ENCODE assay signal across 17 cellular contexts in the genomic region with DNA sequence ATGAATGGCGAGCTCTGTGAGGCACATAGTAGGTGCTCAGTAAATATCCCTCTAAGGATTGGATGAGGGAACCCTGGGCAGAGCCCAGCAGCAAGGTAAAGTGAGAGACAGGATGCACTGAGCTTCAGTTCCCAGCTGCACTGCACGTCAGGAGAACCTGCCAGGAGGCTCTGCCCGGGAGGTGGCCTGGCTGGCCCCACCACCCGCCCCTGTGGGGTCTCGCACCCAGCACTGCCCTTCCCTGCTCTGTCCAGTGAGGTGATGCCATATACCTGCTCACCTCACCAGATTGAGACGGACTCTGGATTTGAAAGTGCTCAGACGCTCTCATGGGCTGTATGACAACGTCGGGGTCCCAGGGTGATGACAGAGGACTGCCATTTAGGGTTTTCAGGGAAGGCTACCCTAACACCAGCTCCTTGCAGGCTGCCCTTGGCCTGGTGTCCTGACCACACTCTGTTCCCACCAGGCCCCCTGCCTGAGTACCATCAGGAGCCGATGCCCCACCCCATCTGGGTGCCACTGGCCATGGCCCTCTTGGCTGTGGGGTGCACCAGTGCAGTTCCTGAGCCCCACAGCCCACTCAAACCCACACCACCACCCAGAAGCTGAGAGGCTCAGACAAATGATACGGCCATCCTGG.
"Had no signal": no experiment of that assay in that cellular context is flagged by ENCODE, and none has a peak within 500 bp of the region (broad histone marks: within the 10 kb centered on the region; RNA-seq: fewer than 3 reads in every experiment).

No MANE protein-coding gene starts in this region.

- H3K36me3 ChIP-seq: brain microvascular endothelial cell, neutrophil, upper lobe of left lung had no signal

- ATAC-seq: activated CD4-positive, alpha-beta T cell treated with anti-CD3 and anti-CD28 coated beads for 36 hours; activated T-cell treated with anti-CD3 and anti-CD28 coated beads, Interleukin-2, amount 50 U/mL, for 4 hours; foreskin keratinocyte had no signal

- H3K4me3 ChIP-seq: smooth muscle cell, testis, upper lobe of left lung had no signal

- H3K27ac ChIP-seq: brain microvascular endothelial cell, foreskin keratinocyte, neutrophil, parathyroid adenoma, testis, upper lobe of left lung had no signal

- H3K4me3 Mint-ChIP-seq: activated CD4-positive, alpha-beta memory T cell treated with anti-CD3 and anti-CD28 coated beads for 36 hours; activated CD4-positive, alpha-beta T cell treated with anti-CD3 and anti-CD28 coated beads for 36 hours; activated T-cell treated with anti-CD3 and anti-CD28 coated beads, Interleukin-2, amount 50 U/mL, for 4 hours; stimulated activated naive CD8-positive, alpha-beta T cell treated with anti-CD3 and anti-CD28 coated beads, Interleukin-15, Interleukin-2, amounts not matched to agents 100 ng/mL and 50 ng/mL, for 24 hours had no signal

- H3K27ac Mint-ChIP-seq: activated CD4-positive, alpha-beta memory T cell treated with anti-CD3 and anti-CD28 coated beads for 36 hours; activated CD4-positive, alpha-beta T cell treated with anti-CD3 and anti-CD28 coated beads for 36 hours; stimulated activated naive CD8-positive, alpha-beta T cell treated with anti-CD3 and anti-CD28 coated beads, Interleukin-15, Interleukin-2, amounts not matched to agents 100 ng/mL and 50 ng/mL, for 24 hours had no signal

- H3K4me1 ChIP-seq: foreskin keratinocyte, parathyroid adenoma, testis, upper lobe of left lung had no signal

- H3K36me3 Mint-ChIP-seq: activated CD4-positive, alpha-beta memory T cell treated with anti-CD3 and anti-CD28 coated beads for 36 hours had no signal

- H3K27me3 Mint-ChIP-seq: stimulated activated naive CD8-positive, alpha-beta T cell treated with anti-CD3 and anti-CD28 coated beads, Interleukin-15, Interleukin-2, amounts not matched to agents 100 ng/mL and 50 ng/mL, for 24 hours had no signal

- DNase-seq: activated CD4-positive, alpha-beta memory T cell treated with anti-CD3 and anti-CD28 coated beads for 36 hours; activated CD4-positive, alpha-beta T cell treated with anti-CD3 and anti-CD28 coated beads for 36 hours; activated gamma-delta T cell; activated T-cell treated with anti-CD3 and anti-CD28 coated beads, Interleukin-2, amount 50 U/mL, for 4 hours; anterior cingulate cortex; brain microvascular endothelial cell; effector memory CD4-positive, alpha-beta T cell; foreskin keratinocyte; retina; SK-N-SH; T-helper 1 cell; testis had no signal

- H3K9me3 Mint-ChIP-seq: activated CD4-positive, alpha-beta memory T cell treated with anti-CD3 and anti-CD28 coated beads for 36 hours; activated T-cell treated with anti-CD3 and anti-CD28 coated beads, Interleukin-2, amount 50 U/mL, for 4 hours; stimulated activated naive CD8-positive, alpha-beta T cell treated with anti-CD3 and anti-CD28 coated beads, Interleukin-15, Interleukin-2, amounts not matched to agents 100 ng/mL and 50 ng/mL, for 24 hours had no signal

- H3K9me3 ChIP-seq: neutrophil, SK-N-SH, testis, upper lobe of left lung had no signal

- H3K4me1 Mint-ChIP-seq: activated CD4-positive, alpha-beta T cell treated with anti-CD3 and anti-CD28 coated beads for 36 hours had no signal

- H3K9ac ChIP-seq: parathyroid adenoma, SK-N-SH had no signal
